1 cellular context compared by ENCODE assay signal in the genomic region with DNA sequence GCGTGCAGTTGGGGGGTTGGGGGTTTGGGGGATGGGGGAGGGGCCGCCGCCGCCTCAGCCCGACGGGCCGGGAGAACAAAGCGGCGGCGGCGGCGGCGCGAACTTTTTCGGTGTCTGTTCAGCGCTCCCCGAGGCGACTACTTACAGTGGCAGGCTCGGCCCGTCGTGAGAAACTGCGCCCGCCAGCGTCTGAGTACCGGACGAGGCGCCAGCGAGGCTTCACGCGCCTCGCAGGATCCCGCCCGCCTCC.
TF ChIP-seq lines count a peak whose summit lies in the region.

No MANE protein-coding gene starts in this region.

TF ChIP-seq in K562, 482 proteins besides CTCF, POLR2A, EP300 and RAD21 (continued from another document and continues in another):
- TF ChIP-seq, protein P1, sequence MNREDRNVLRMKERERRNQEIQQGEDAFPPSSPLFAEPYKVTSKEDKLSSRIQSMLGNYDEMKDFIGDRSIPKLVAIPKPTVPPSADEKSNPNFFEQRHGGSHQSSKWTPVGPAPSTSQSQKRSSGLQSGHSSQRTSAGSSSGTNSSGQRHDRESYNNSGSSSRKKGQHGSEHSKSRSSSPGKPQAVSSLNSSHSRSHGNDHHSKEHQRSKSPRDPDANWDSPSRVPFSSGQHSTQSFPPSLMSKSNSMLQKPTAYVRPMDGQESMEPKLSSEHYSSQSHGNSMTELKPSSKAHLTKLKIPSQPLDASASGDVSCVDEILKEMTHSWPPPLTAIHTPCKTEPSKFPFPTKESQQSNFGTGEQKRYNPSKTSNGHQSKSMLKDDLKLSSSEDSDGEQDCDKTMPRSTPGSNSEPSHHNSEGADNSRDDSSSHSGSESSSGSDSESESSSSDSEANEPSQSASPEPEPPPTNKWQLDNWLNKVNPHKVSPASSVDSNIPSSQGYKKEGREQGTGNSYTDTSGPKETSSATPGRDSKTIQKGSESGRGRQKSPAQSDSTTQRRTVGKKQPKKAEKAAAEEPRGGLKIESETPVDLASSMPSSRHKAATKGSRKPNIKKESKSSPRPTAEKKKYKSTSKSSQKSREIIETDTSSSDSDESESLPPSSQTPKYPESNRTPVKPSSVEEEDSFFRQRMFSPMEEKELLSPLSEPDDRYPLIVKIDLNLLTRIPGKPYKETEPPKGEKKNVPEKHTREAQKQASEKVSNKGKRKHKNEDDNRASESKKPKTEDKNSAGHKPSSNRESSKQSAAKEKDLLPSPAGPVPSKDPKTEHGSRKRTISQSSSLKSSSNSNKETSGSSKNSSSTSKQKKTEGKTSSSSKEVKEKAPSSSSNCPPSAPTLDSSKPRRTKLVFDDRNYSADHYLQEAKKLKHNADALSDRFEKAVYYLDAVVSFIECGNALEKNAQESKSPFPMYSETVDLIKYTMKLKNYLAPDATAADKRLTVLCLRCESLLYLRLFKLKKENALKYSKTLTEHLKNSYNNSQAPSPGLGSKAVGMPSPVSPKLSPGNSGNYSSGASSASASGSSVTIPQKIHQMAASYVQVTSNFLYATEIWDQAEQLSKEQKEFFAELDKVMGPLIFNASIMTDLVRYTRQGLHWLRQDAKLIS (CRISPR knock-in tag; IDR thresholded peaks at IDR 0.05) = peak; percentile 45; the same call in 1 of the 2 replicates
- TF ChIP-seq PTRF (tag; IDR thresholded peaks at IDR 0.05) = no peak
- no peak for TF ChIP-seq ZNF12 (CRISPR knock-in tag; IDR thresholded peaks at IDR 0.05)
- TF ChIP-seq GATA2 (CRISPR knock-in tag; IDR thresholded peaks at IDR 0.05) = no peak
- no peak for TF ChIP-seq MTA1 (IDR thresholded peaks at IDR 0.05; ENCODE audit: borderline replicate concordance)
- TF ChIP-seq SIN3A (IDR thresholded peaks at IDR 0.05; ENCODE audit: borderline replicate concordance in 2 of 2, control insufficient read depth in 1 of 2, low read depth in 2 of 2, low read length in 2 of 2) = 0 out of 4 replicates have a peak, but pooled peaks of 1 of the 2 experiments have one; percentile 19
- no peak for TF ChIP-seq ARID1B (IDR thresholded peaks at IDR 0.05)
- no peak for TF ChIP-seq FOXM1 (IDR thresholded peaks at IDR 0.05; ENCODE audit: low read depth)
- TF ChIP-seq FOXM1 (CRISPR knock-in tag; IDR thresholded peaks at IDR 0.05; ENCODE audit: low read depth) = no peak
- TF ChIP-seq ZNF764 (CRISPR knock-in tag; IDR thresholded peaks at IDR 0.05; ENCODE audit: low read depth) = no peak
- TF ChIP-seq HDAC8 (tag; IDR thresholded peaks at IDR 0.05) = no peak
- peak; percentile 86 for TF ChIP-seq POLR2G (IDR thresholded peaks at IDR 0.05; ENCODE audit: low read depth, low read length)
- TF ChIP-seq ZBTB7A (IDR thresholded peaks at IDR 0.05; ENCODE audit: borderline replicate concordance, control insufficient read depth, low read depth, low read length) = no peak
- no peak for TF ChIP-seq TCF7 (IDR thresholded peaks at IDR 0.05; ENCODE audit: borderline replicate concordance)
- TF ChIP-seq FOSL1 (tag; conservative IDR thresholded peaks at IDR 0.05) = no peak
- TF ChIP-seq ZNF133 (CRISPR knock-in tag; IDR thresholded peaks at IDR 0.05) = no peak
- TF ChIP-seq, protein P2, sequence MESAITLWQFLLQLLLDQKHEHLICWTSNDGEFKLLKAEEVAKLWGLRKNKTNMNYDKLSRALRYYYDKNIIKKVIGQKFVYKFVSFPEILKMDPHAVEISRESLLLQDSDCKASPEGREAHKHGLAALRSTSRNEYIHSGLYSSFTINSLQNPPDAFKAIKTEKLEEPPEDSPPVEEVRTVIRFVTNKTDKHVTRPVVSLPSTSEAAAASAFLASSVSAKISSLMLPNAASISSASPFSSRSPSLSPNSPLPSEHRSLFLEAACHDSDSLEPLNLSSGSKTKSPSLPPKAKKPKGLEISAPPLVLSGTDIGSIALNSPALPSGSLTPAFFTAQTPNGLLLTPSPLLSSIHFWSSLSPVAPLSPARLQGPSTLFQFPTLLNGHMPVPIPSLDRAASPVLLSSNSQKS (CRISPR knock-in tag; IDR thresholded peaks at IDR 0.05) = no peak
- TF ChIP-seq, protein P3, sequence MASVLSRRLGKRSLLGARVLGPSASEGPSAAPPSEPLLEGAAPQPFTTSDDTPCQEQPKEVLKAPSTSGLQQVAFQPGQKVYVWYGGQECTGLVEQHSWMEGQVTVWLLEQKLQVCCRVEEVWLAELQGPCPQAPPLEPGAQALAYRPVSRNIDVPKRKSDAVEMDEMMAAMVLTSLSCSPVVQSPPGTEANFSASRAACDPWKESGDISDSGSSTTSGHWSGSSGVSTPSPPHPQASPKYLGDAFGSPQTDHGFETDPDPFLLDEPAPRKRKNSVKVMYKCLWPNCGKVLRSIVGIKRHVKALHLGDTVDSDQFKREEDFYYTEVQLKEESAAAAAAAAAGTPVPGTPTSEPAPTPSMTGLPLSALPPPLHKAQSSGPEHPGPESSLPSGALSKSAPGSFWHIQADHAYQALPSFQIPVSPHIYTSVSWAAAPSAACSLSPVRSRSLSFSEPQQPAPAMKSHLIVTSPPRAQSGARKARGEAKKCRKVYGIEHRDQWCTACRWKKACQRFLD (CRISPR knock-in tag; IDR thresholded peaks at IDR 0.05) = no peak
- no peak for TF ChIP-seq ZBTB8A (IDR thresholded peaks at IDR 0.05; ENCODE audit: partially characterized antibody)
- no peak; the same call in 1 of the 2 replicates for TF ChIP-seq PML (IDR thresholded peaks at IDR 0.05; ENCODE audit: low read length)
- no peak for TF ChIP-seq ADNP (tag; IDR thresholded peaks at IDR 0.05)
- TF ChIP-seq TAF15 (IDR thresholded peaks at IDR 0.05; ENCODE audit: low read depth, low read length) = no peak
- TF ChIP-seq SP1 (CRISPR knock-in tag; IDR thresholded peaks at IDR 0.05) = no peak
- TF ChIP-seq MECOM (CRISPR knock-in tag; IDR thresholded peaks at IDR 0.05) = no peak
- TF ChIP-seq TRIM24 (IDR thresholded peaks at IDR 0.05) = no peak
- TF ChIP-seq PCBP2 (IDR thresholded peaks at IDR 0.05; ENCODE audit: low read depth, low read length, poor library complexity, severe bottlenecking) = peak; percentile 40
- TF ChIP-seq LARP7 (IDR thresholded peaks at IDR 0.05) = no peak
- peak; percentile 36; the same call in 1 of the 2 replicates for TF ChIP-seq MYC (IDR thresholded peaks at IDR 0.05; ENCODE audit: low read depth, low read length)
- TF ChIP-seq MYC (CRISPR knock-in tag; IDR thresholded peaks at IDR 0.05; ENCODE audit: borderline replicate concordance, low read depth) = no peak
- no peak for TF ChIP-seq PTBP1 (IDR thresholded peaks at IDR 0.05; ENCODE audit: low read depth, low read length)
- TF ChIP-seq, protein P4, sequence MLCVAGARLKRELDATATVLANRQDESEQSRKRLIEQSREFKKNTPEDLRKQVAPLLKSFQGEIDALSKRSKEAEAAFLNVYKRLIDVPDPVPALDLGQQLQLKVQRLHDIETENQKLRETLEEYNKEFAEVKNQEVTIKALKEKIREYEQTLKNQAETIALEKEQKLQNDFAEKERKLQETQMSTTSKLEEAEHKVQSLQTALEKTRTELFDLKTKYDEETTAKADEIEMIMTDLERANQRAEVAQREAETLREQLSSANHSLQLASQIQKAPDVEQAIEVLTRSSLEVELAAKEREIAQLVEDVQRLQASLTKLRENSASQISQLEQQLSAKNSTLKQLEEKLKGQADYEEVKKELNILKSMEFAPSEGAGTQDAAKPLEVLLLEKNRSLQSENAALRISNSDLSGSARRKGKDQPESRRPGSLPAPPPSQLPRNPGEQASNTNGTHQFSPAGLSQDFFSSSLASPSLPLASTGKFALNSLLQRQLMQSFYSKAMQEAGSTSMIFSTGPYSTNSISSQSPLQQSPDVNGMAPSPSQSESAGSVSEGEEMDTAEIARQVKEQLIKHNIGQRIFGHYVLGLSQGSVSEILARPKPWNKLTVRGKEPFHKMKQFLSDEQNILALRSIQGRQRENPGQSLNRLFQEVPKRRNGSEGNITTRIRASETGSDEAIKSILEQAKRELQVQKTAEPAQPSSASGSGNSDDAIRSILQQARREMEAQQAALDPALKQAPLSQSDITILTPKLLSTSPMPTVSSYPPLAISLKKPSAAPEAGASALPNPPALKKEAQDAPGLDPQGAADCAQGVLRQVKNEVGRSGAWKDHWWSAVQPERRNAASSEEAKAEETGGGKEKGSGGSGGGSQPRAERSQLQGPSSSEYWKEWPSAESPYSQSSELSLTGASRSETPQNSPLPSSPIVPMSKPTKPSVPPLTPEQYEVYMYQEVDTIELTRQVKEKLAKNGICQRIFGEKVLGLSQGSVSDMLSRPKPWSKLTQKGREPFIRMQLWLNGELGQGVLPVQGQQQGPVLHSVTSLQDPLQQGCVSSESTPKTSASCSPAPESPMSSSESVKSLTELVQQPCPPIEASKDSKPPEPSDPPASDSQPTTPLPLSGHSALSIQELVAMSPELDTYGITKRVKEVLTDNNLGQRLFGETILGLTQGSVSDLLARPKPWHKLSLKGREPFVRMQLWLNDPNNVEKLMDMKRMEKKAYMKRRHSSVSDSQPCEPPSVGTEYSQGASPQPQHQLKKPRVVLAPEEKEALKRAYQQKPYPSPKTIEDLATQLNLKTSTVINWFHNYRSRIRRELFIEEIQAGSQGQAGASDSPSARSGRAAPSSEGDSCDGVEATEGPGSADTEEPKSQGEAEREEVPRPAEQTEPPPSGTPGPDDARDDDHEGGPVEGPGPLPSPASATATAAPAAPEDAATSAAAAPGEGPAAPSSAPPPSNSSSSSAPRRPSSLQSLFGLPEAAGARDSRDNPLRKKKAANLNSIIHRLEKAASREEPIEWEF (CRISPR knock-in tag; IDR thresholded peaks at IDR 0.05) = no peak
- TF ChIP-seq BACH1 (tag; IDR thresholded peaks at IDR 0.05) = no peak
- TF ChIP-seq SAFB (IDR thresholded peaks at IDR 0.05; ENCODE audit: borderline replicate concordance, low read depth, low read length) = no peak
- TF ChIP-seq, protein P5, sequence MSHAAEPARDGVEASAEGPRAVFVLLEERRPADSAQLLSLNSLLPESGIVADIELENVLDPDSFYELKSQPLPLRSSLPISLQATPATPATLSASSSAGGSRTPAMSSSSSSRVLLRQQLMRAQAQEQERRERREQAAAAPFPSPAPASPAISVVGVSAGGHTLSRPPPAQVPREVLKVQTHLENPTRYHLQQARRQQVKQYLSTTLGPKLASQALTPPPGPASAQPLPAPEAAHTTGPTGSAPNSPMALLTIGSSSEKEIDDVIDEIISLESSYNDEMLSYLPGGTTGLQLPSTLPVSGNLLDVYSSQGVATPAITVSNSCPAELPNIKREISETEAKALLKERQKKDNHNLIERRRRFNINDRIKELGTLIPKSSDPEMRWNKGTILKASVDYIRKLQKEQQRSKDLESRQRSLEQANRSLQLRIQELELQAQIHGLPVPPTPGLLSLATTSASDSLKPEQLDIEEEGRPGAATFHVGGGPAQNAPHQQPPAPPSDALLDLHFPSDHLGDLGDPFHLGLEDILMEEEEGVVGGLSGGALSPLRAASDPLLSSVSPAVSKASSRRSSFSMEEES (CRISPR knock-in tag; IDR thresholded peaks at IDR 0.05) = no peak
- peak; percentile 62 for TF ChIP-seq RBBP5 (IDR thresholded peaks at IDR 0.05; ENCODE audit: borderline replicate concordance, insufficient read depth, low read length, poor library complexity, severe bottlenecking)
- no peak for TF ChIP-seq NR1H2 (CRISPR knock-in tag; IDR thresholded peaks at IDR 0.05)
- TF ChIP-seq, protein P6, sequence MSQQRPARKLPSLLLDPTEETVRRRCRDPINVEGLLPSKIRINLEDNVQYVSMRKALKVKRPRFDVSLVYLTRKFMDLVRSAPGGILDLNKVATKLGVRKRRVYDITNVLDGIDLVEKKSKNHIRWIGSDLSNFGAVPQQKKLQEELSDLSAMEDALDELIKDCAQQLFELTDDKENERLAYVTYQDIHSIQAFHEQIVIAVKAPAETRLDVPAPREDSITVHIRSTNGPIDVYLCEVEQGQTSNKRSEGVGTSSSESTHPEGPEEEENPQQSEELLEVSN (IDR thresholded peaks at IDR 0.05; ENCODE audit: borderline replicate concordance in 1 of 2, extremely low read depth in 1 of 2, insufficient read depth in 1 of 2, insufficient read length in 1 of 2, low read depth in 1 of 2, low read length in 1 of 2, poor library complexity in 1 of 2, severe bottlenecking in 1 of 2) = peak; percentile 78 to 79
- TF ChIP-seq POLR2B (IDR thresholded peaks at IDR 0.05; ENCODE audit: low read depth, partially characterized antibody) = no peak
- no peak for TF ChIP-seq FUS (optimal IDR thresholded peaks at IDR 0.05; ENCODE audit: low read depth, low read length)
- TF ChIP-seq RFX5 (IDR thresholded peaks at IDR 0.05; ENCODE audit: low read depth, low read length) = no peak
- TF ChIP-seq FOXA1 (IDR thresholded peaks at IDR 0.05; ENCODE audit: borderline replicate concordance) = no peak
- TF ChIP-seq ZNF766 (CRISPR knock-in tag; conservative IDR thresholded peaks at IDR 0.05) = no peak
- TF ChIP-seq SREBF1 (IDR thresholded peaks at IDR 0.05; ENCODE audit: borderline replicate concordance, low read depth, low read length) = no peak
- TF ChIP-seq U2AF1 (optimal IDR thresholded peaks at IDR 0.05; ENCODE audit: low read depth, low read length) = no peak
- peak; percentile 33 for TF ChIP-seq KDM5B (IDR thresholded peaks at IDR 0.05; ENCODE audit: insufficient replicate concordance, low read depth, low read length)
- TF ChIP-seq CHD1 (IDR thresholded peaks at IDR 0.05; ENCODE audit: low read length) = no peak
- TF ChIP-seq RUNX1 (IDR thresholded peaks at IDR 0.05; ENCODE audit: low read depth) = no peak
- peak; percentile 55; the same call in 1 of the 2 replicates for TF ChIP-seq SUPT5H (IDR thresholded peaks at IDR 0.05)
- no peak for TF ChIP-seq ZNF408 (CRISPR knock-in tag; IDR thresholded peaks at IDR 0.05; ENCODE audit: low read depth)
- TF ChIP-seq PHF8 (IDR thresholded peaks at IDR 0.05; ENCODE audit: borderline replicate concordance, low read length) = peak; percentile 55; the same call in 1 of the 2 replicates
- no peak for TF ChIP-seq ZKSCAN8 (CRISPR knock-in tag; IDR thresholded peaks at IDR 0.05)
- TF ChIP-seq BRCA1 (IDR thresholded peaks at IDR 0.05) = no peak
- TF ChIP-seq BRCA1 (CRISPR knock-in tag; IDR thresholded peaks at IDR 0.05) = no peak
- no peak for TF ChIP-seq NEUROD1 (IDR thresholded peaks at IDR 0.05; ENCODE audit: borderline replicate concordance, low read depth, low read length, partially characterized antibody)
- no peak for TF ChIP-seq BCOR (IDR thresholded peaks at IDR 0.05)
- TF ChIP-seq, protein P7, sequence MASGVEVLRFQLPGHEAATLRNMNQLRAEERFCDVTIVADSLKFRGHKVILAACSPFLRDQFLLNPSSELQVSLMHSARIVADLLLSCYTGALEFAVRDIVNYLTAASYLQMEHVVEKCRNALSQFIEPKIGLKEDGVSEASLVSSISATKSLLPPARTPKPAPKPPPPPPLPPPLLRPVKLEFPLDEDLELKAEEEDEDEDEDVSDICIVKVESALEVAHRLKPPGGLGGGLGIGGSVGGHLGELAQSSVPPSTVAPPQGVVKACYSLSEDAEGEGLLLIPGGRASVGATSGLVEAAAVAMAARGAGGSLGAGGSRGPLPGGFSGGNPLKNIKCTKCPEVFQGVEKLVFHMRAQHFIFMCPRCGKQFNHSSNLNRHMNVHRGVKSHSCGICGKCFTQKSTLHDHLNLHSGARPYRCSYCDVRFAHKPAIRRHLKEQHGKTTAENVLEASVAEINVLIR (CRISPR knock-in tag; IDR thresholded peaks at IDR 0.05) = no peak
- TF ChIP-seq RBM14 (IDR thresholded peaks at IDR 0.05; ENCODE audit: borderline replicate concordance, insufficient read depth, low read depth, low read length) = no peak
- no peak for TF ChIP-seq MEIS2 (IDR thresholded peaks at IDR 0.05; ENCODE audit: partially characterized antibody)
- peak; percentile 90 for TF ChIP-seq PCBP1 (IDR thresholded peaks at IDR 0.05; ENCODE audit: low read depth, low read length, poor library complexity, severe bottlenecking)
- no peak for TF ChIP-seq ZNF143 (CRISPR knock-in tag; IDR thresholded peaks at IDR 0.05)
